ENCODE assay signal across 17 cellular contexts in genomic region chr4:17623451-17624001, GRCh38. TPM values are rescaled to one million over a fixed set of nuclear protein-coding genes. Genes with fewer than 3 reads are reported as not detected.
A peak's percentile ranks its signal among the peaks of the same experiment; 100 is the strongest.
DNase-seq lines count a peak whose midpoint lies in the region; ATAC-seq and TF ChIP-seq lines count a peak whose summit lies in the region.
"Had no signal": no experiment of that assay in that cellular context is flagged by ENCODE, and none has a peak within 500 bp of the region (broad histone marks: within the 10 kb centered on the region; RNA-seq: fewer than 3 reads in every experiment).

No MANE protein-coding gene starts in this region.

- H3K4me1 Mint-ChIP-seq in HFFc6 (ENCODE audit: low read depth) = peaks cover 42% of the 10 kb centered on the region
- peaks cover 24% of the 10 kb centered on the region for H3K4me1 Mint-ChIP-seq in stimulated activated effector memory CD8-positive, alpha-beta T cell treated with anti-CD3 and anti-CD28 coated beads, Interleukin-12 subunit alpha, Interleukin-12 subunit beta, amount 100 ng/mL, for 72 hours

- no peak for ATAC-seq in stimulated activated effector memory CD8-positive, alpha-beta T cell treated with anti-CD3 and anti-CD28 coated beads, Interleukin-12 subunit alpha, Interleukin-12 subunit beta, amount 100 ng/mL, for 72 hours

- no peak overlapping the region for H3K27ac ChIP-seq in right atrium auricular region
- H3K27ac ChIP-seq: KMS-11, PC-9 had no signal

- no peak for TF ChIP-seq CTCF in right atrium auricular region (IDR thresholded peaks at IDR 0.05)
- TF ChIP-seq CTCF in HFFc6 (IDR thresholded peaks at IDR 0.05) = no peak
- TF ChIP-seq CTCF in fibroblast of mammary gland (conservative IDR thresholded peaks at IDR 0.05; ENCODE audit: control insufficient read depth, insufficient read depth, low read depth, low read length) = no peak

- H3K4me1 ChIP-seq in right atrium auricular region = peaks cover 0 to 19% of the 10 kb centered on the region in 2 donors
- H3K4me1 ChIP-seq: BE2C had no signal

- H3K36me3 Mint-ChIP-seq in HFFc6 (ENCODE audit: low read depth) = peaks cover 61% of the 10 kb centered on the region
- H3K36me3 Mint-ChIP-seq in stimulated activated effector memory CD8-positive, alpha-beta T cell treated with anti-CD3 and anti-CD28 coated beads, Interleukin-12 subunit alpha, Interleukin-12 subunit beta, amount 100 ng/mL, for 72 hours = peaks cover 100% of the 10 kb centered on the region

- H3K27me3 Mint-ChIP-seq in HFFc6 (ENCODE audit: insufficient read depth) = no peaks in the 10 kb centered on the region; the same call in 1 of the 2 replicates

- no peaks in the 10 kb centered on the region for H3K27me3 ChIP-seq in right atrium auricular region
- H3K27me3 ChIP-seq: BE2C had no signal

- no peak overlapping the region for H3K4me3 Mint-ChIP-seq in HFFc6
- no peak overlapping the region for H3K4me3 Mint-ChIP-seq in stimulated activated effector memory CD8-positive, alpha-beta T cell treated with anti-CD3 and anti-CD28 coated beads, Interleukin-12 subunit alpha, Interleukin-12 subunit beta, amount 100 ng/mL, for 72 hours

- DNase-seq in cardiac septum (ENCODE audit: low spot score) (peak; percentile 65), right atrium auricular region (ENCODE audit: low spot score) (no peak), HFFc6 (peak; percentile 47), fibroblast of mammary gland (ENCODE audit: low read depth) (peak; percentile 88), anterior cingulate cortex (lab: John Stamatoyannopoulos, UW) (no peak), A172 (ENCODE audit: low spot score) (no peak), C1 segment of cervical spinal cord (lab: John Stamatoyannopoulos, UW) (no peak)
- DNase-seq in stimulated activated effector memory CD8-positive, alpha-beta T cell treated with anti-CD3 and anti-CD28 coated beads, Interleukin-12 subunit alpha, Interleukin-12 subunit beta, amount 100 ng/mL, for 72 hours (ENCODE audit: low spot score in 2 of 2) = no peak
- DNase-seq: BE2C, DMS 273 treated with DMSO at 0.1 percent for 48 hours, GOT3, MM.1S, NCI-H187 treated with DMSO at 0.1 percent for 48 hours, NCI-H446, NCI-H774, PC-9 had no signal

- H3K9me3 Mint-ChIP-seq in HFFc6 = no peaks in the 10 kb centered on the region
- H3K9me3 Mint-ChIP-seq in stimulated activated effector memory CD8-positive, alpha-beta T cell treated with anti-CD3 and anti-CD28 coated beads, Interleukin-12 subunit alpha, Interleukin-12 subunit beta, amount 100 ng/mL, for 72 hours = no peaks in the 10 kb centered on the region

- H3K36me3 ChIP-seq in right atrium auricular region = peaks cover 85% of the 10 kb centered on the region

- H3K9me3 ChIP-seq in right atrium auricular region = no peaks in the 10 kb centered on the region
- H3K9me3 ChIP-seq: BE2C had no signal

- no peak overlapping the region for H3K4me3 ChIP-seq in right atrium auricular region
- H3K4me3 ChIP-seq in fibroblast of mammary gland (ENCODE audit: control insufficient read depth, low read depth, low read length) = no peak overlapping the region
- H3K4me3 ChIP-seq: PC-9 had no signal

- H3K27ac Mint-ChIP-seq in HFFc6 = peak overlapping the region; percentile 17; the same call in 1 of the 2 replicates
- peak overlapping the region; percentile 82 for H3K27ac Mint-ChIP-seq in stimulated activated effector memory CD8-positive, alpha-beta T cell treated with anti-CD3 and anti-CD28 coated beads, Interleukin-12 subunit alpha, Interleukin-12 subunit beta, amount 100 ng/mL, for 72 hours

- intact Hi-C loops in cardiac septum (cut with DNase I) = no loop called here

RNA-seq across cellular contexts. Expression of gene MED28, which starts 9.1 kb away (rescaled TPM):
- total RNA-seq in cardiac septum (21.7 TPM), right atrium auricular region (1 to 10 TPM; 5.1 to 5.9 TPM)
- total RNA-seq in HFFc6 (2021; fragmentation: NEBNext Ultra II Directional; extraction: Animal tissue kit (Norgen Biotek cat#: 25700)) = 10 to 100 TPM; 32.4 to 40.1 (median 36.4) TPM
- total RNA-seq in A172 (2014; rRNA removed; shearing (Covaris generic)) = 6.0 and 9.3 TPM in 2 replicates

RNA-seq across cellular contexts. Expression of gene LAP3, which starts 46.5 kb away (rescaled TPM):
- total RNA-seq in cardiac septum (58.9 TPM), right atrium auricular region (10 to 100 TPM; 35.5 to 67.2 TPM)
- total RNA-seq in HFFc6 (2021; fragmentation: NEBNext Ultra II Directional; extraction: Animal tissue kit (Norgen Biotek cat#: 25700)) = 10 to 100 TPM; 54.4 to 56.3 (median 55.7) TPM
- 62.6 and 75.3 TPM in 2 replicates for total RNA-seq in A172 (2014; rRNA removed; shearing (Covaris generic))

Comparison
In these comparisons a context has a peak if more than half of its experiments do, and no peak if none do; other contexts are left out.
1. DNase-seq: peak in cardiac septum (single experiment), HFFc6 (single experiment) and fibroblast of mammary gland (single experiment); none in right atrium auricular region (single experiment), stimulated activated effector memory CD8-positive, alpha-beta T cell treated with anti-CD3 and anti-CD28 coated beads, Interleukin-12 subunit alpha, Interleukin-12 subunit beta, amount 100 ng/mL, for 72 hours (0 of 2), anterior cingulate cortex (0 of 58), A172 (single experiment) and C1 segment of cervical spinal cord (0 of 14).